Comparison of ENCODE assay signal across 8 cellular contexts in genomic region chr22:32531955-32532818, GRCh38. TPM values are rescaled to one million over a fixed set of nuclear protein-coding genes. Genes with fewer than 3 reads are reported as not detected.
DNase-seq lines count a peak whose midpoint lies in the region; ATAC-seq and TF ChIP-seq lines count a peak whose summit lies in the region.

No MANE protein-coding gene starts in this region.

- no peak overlapping the region for H3K4me3 ChIP-seq in Peyer's patch
- no peak overlapping the region for H3K4me3 ChIP-seq in fibroblast of villous mesenchyme (ENCODE audit: low read depth, low read length)

- no peaks in the 10 kb centered on the region for H3K36me3 ChIP-seq in Peyer's patch

- H3K9me3 ChIP-seq in Peyer's patch, result no peaks in the 10 kb centered on the region

- H3K4me1 ChIP-seq in Peyer's patch, result peaks cover 0 to 27% (median 0%) of the 10 kb centered on the region in 4 donors

- TF ChIP-seq CTCF in Peyer's patch (IDR thresholded peaks at IDR 0.05) (no peak), fibroblast of villous mesenchyme (IDR thresholded peaks at IDR 0.05; ENCODE audit: insufficient read depth, low read depth, low read length) (no peak), omental fat pad (IDR thresholded peaks at IDR 0.05) (no peak)

- in situ Hi-C loops in Caki2 (cut with HindIII; ENCODE audit: low pct_unique_long_range_greater_than_20kb, low sequenced_read_pairs), result no loop called here

- peak overlapping the region; percentile 17 to 65 (median 42) for H3K27ac ChIP-seq in Peyer's patch

- no peaks in the 10 kb centered on the region for H3K27me3 ChIP-seq in Peyer's patch

- no peak for TF ChIP-seq POLR2A in Peyer's patch (IDR thresholded peaks at IDR 0.05)

- DNase-seq in Caki2 (ENCODE audit: low read depth) (peak; percentile 60), Peyer's patch (peak in 1 of 3 donors; percentile 58), fibroblast of villous mesenchyme (ENCODE audit: low read depth) (peak; percentile 94), omental fat pad (ENCODE audit: low spot score) (no peak), OCI-M1 (lab: John Stamatoyannopoulos, UW) (no peak), D341Med (ENCODE audit: low spot score) (no peak), Kasumi-1 (lab: John Stamatoyannopoulos, UW) (no peak)

- ATAC-seq in omental fat pad (ENCODE audit: low FRiP score) (peak; percentile 16), HG02798 (IDR thresholded peaks at IDR 0.05; ENCODE audit: poor library complexity, unreplicated experiment) (no peak)

RNA-seq across cellular contexts. Expression of gene FBXO7, which starts 57.6 kb away (rescaled TPM):
- 136 and 145 TPM in 2 replicates for total RNA-seq in Caki2 (2014; rRNA removed; shearing (Covaris generic); ENCODE audit: low replicate concordance)
- total RNA-seq in Peyer's patch (10 to 100 TPM; 61.1 to 98.3 (median 80.9) TPM), fibroblast of villous mesenchyme (65.7 and 72.1 TPM in 2 replicates), omental fat pad (10 to 100 TPM; 74.3 to 91.3 (median 83.3) TPM)

Comparison
In these comparisons a context has a peak if more than half of its experiments do, and no peak if none do; other contexts are left out.
1. DNase-seq: peak in Caki2 (single experiment) and fibroblast of villous mesenchyme (single experiment); none in omental fat pad (single experiment), OCI-M1 (single experiment), D341Med (single experiment) and Kasumi-1 (0 of 2).